1 cellular context compared by ENCODE assay signal in genomic region chr12:124867389-124867930, GRCh38.
TF ChIP-seq lines count a peak whose summit lies in the region.

No MANE protein-coding gene starts in this region.

TF ChIP-seq in K562, 482 proteins besides CTCF, POLR2A, EP300 and RAD21 (continued from another document and continues in another):
- TF ChIP-seq ELK3 (CRISPR knock-in tag; IDR thresholded peaks at IDR 0.05) (no peak), ARID1B (IDR thresholded peaks at IDR 0.05) (peak; percentile 71), AFF1 (IDR thresholded peaks at IDR 0.05; ENCODE audit: low read depth in 1 of 2, partially characterized antibody in 2 of 2) (peak in 1 of 2 experiments; percentile 24), NFRKB (IDR thresholded peaks at IDR 0.05; ENCODE audit: low read depth) (peak; percentile 36; the same call in 1 of the 2 replicates), ILK (tag; IDR thresholded peaks at IDR 0.05; ENCODE audit: borderline replicate concordance, low read depth) (no peak), CGGBP1 (CRISPR knock-in tag; IDR thresholded peaks at IDR 0.05) (no peak), ZNF75A (CRISPR knock-in tag; IDR thresholded peaks at IDR 0.05) (no peak), SNRNP70 (optimal IDR thresholded peaks at IDR 0.05; ENCODE audit: low read depth, low read length) (no peak), RUNX1 (IDR thresholded peaks at IDR 0.05; ENCODE audit: low read depth) (no peak), SREBF1 (IDR thresholded peaks at IDR 0.05; ENCODE audit: borderline replicate concordance, low read depth, low read length) (no peak), MAFF (IDR thresholded peaks at IDR 0.05; ENCODE audit: low read length) (peak; percentile 98), RBFOX2 (IDR thresholded peaks at IDR 0.05; ENCODE audit: low read depth, low read length) (no peak), FOXP1 (CRISPR knock-in tag; IDR thresholded peaks at IDR 0.05) (no peak), ZNF57 (CRISPR knock-in tag; IDR thresholded peaks at IDR 0.05) (no peak), DIDO1 (tag; IDR thresholded peaks at IDR 0.05; ENCODE audit: low read depth) (0 out of 2 replicates have a peak, but pooled peaks have one; percentile 44), CHD4 (IDR thresholded peaks at IDR 0.05; ENCODE audit: insufficient read depth, insufficient replicate concordance, low read depth, low read length, poor library complexity, severe bottlenecking) (no peak), SIN3B (IDR thresholded peaks at IDR 0.05; ENCODE audit: low read depth) (no peak), ZNF717 (CRISPR knock-in tag; IDR thresholded peaks at IDR 0.05) (no peak), TAL1 (IDR thresholded peaks at IDR 0.05) (no peak), ZBTB43 (CRISPR knock-in tag; IDR thresholded peaks at IDR 0.05) (no peak), STAT5A (IDR thresholded peaks at IDR 0.05; ENCODE audit: borderline replicate concordance, low read length) (no peak), ASH1L (IDR thresholded peaks at IDR 0.05; ENCODE audit: borderline replicate concordance, low read depth, partially characterized antibody) (no peak), ATF2 (CRISPR knock-in tag; IDR thresholded peaks at IDR 0.05) (no peak), ZNF174 (CRISPR knock-in tag; IDR thresholded peaks at IDR 0.05) (no peak), MTA3 (IDR thresholded peaks at IDR 0.05; ENCODE audit: borderline replicate concordance) (peak; percentile 64; the same call in 1 of the 2 replicates), IRF9 (tag; IDR thresholded peaks at IDR 0.05) (no peak), FOXJ2 (tag; IDR thresholded peaks at IDR 0.05) (0 out of 2 replicates have a peak, but pooled peaks have one; percentile 51), DEAF1 (CRISPR knock-in tag; IDR thresholded peaks at IDR 0.05) (no peak), ZNF830 (CRISPR knock-in tag; IDR thresholded peaks at IDR 0.05) (no peak), ZBTB12 (CRISPR knock-in tag; IDR thresholded peaks at IDR 0.05) (no peak), DPF2 (IDR thresholded peaks at IDR 0.05) (peak; percentile 85), CLOCK (CRISPR knock-in tag; IDR thresholded peaks at IDR 0.05; ENCODE audit: borderline replicate concordance) (no peak), HMBOX1 (IDR thresholded peaks at IDR 0.05) (no peak), WHSC1 (IDR thresholded peaks at IDR 0.05; ENCODE audit: low read length) (no peak), CHD1 (IDR thresholded peaks at IDR 0.05; ENCODE audit: low read length) (no peak), ZC3H8 (IDR thresholded peaks at IDR 0.05) (no peak), POLR2AphosphoS2 (IDR thresholded peaks at IDR 0.05; ENCODE audit: low read length) (no peak), ZKSCAN3 (CRISPR knock-in tag; IDR thresholded peaks at IDR 0.05) (no peak), CHAMP1 (IDR thresholded peaks at IDR 0.05) (0 out of 2 replicates have a peak, but pooled peaks have one; percentile 31), POLR2B (IDR thresholded peaks at IDR 0.05; ENCODE audit: low read depth, partially characterized antibody) (no peak), HMGN3 (IDR thresholded peaks at IDR 0.05; ENCODE audit: borderline replicate concordance, extremely low read depth, insufficient read length, low read depth, low read length) (no peak), ELF2 (CRISPR knock-in tag; IDR thresholded peaks at IDR 0.05) (no peak), CREB3L1 (IDR thresholded peaks at IDR 0.05; ENCODE audit: borderline replicate concordance, low read depth) (no peak), SRF (CRISPR knock-in tag; IDR thresholded peaks at IDR 0.05) (no peak), CC2D1A (IDR thresholded peaks at IDR 0.05) (no peak)
